26 cellular contexts compared by ENCODE assay signal in the genomic region with DNA sequence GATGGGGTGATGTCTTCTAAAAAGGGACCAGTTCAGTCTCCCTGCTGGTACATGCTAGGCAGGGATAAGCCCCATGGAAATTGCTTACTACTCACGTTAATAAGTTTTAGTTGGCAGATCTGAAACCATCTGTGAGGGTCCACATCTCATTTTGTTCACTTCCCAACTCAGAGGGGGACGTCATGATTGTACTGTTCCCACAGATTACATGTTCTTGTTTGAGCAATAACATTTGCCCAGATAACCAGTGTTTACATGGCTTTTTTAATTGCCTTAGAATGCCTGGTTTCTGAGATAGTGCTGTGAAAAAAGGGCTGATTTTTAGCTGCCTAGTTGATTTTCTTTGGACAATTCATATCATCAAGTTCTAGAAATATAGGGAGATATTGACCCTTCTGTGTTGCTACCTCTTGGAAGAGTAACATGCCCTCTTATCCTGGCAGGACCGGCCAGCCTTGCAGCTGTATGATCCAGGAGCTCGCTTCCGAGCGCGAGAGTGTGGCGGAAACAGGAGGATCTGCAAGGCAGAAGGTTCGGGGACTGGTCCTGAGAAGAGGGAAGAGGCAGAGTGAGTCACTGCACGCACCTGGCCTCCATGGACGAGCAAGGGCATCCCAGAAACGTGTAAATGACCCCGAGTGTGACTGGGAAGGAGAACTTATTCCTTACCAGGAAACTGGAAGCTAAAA.
"Had no signal": no experiment of that assay in that cellular context is flagged by ENCODE, and none has a peak within 500 bp of the region (broad histone marks: within the 10 kb centered on the region; RNA-seq: fewer than 3 reads in every experiment).

No MANE protein-coding gene starts in this region.

- H3K27me3 ChIP-seq: colonic mucosa, esophagus muscularis mucosa, neutrophil, right atrium auricular region, tibial nerve, upper lobe of left lung had no signal

- H3K9me3 ChIP-seq: colonic mucosa, esophagus muscularis mucosa, neutrophil, right atrium auricular region, thoracic aorta, tibial nerve, upper lobe of left lung had no signal

- H3K4me3 Mint-ChIP-seq: dendritic cell treated with granulocyte-macrophage colony-stimulating factor and Interleukin-4, amounts not matched to agents 40 ng/mL and 50 ng/mL, for 4 days; endodermal cell; memory B cell; natural killer cell; neural crest cell; stimulated activated effector memory CD8-positive, alpha-beta T cell treated with anti-CD3 and anti-CD28 coated beads, Interleukin-12 subunit alpha, Interleukin-12 subunit beta, amount 100 ng/mL, for 72 hours had no signal

- H3K4me3 ChIP-seq: colonic mucosa, esophagus muscularis mucosa, lung, right atrium auricular region, smooth muscle cell, thoracic aorta, tibial nerve, upper lobe of left lung had no signal

- FAIRE-seq: endothelial cell of umbilical vein, frontal cortex, kidney, urothelium cell line had no signal

- H3K27ac ChIP-seq: colonic mucosa, esophagus muscularis mucosa, neutrophil, parathyroid adenoma, right atrium auricular region, thoracic aorta, tibial nerve, upper lobe of left lung had no signal

- H3K4me1 Mint-ChIP-seq: endodermal cell, neural crest cell had no signal

- H3K27me3 Mint-ChIP-seq: dendritic cell treated with granulocyte-macrophage colony-stimulating factor and Interleukin-4, amounts not matched to agents 40 ng/mL and 50 ng/mL, for 4 days; memory B cell; progenitor cell of endocrine pancreas had no signal

- ATAC-seq: natural killer cell; sciatic nerve; stimulated activated effector memory CD8-positive, alpha-beta T cell treated with anti-CD3 and anti-CD28 coated beads, Interleukin-12 subunit alpha, Interleukin-12 subunit beta, amount 100 ng/mL, for 72 hours; stimulated activated naive CD8-positive, alpha-beta T cell treated with anti-CD3 and anti-CD28 coated beads, Interleukin-15, Interleukin-2, amounts not matched to agents 100 U/mL and 50 U/mL, for 24 hours had no signal

- H3K4me1 ChIP-seq: colonic mucosa, esophagus muscularis mucosa, parathyroid adenoma, right atrium auricular region, tibial nerve, upper lobe of left lung had no signal

- H3K9me3 Mint-ChIP-seq: dendritic cell treated with granulocyte-macrophage colony-stimulating factor and Interleukin-4, amounts not matched to agents 40 ng/mL and 50 ng/mL, for 4 days; endodermal cell; memory B cell; natural killer cell; neural crest cell; stimulated activated effector memory CD8-positive, alpha-beta T cell treated with anti-CD3 and anti-CD28 coated beads, Interleukin-12 subunit alpha, Interleukin-12 subunit beta, amount 100 ng/mL, for 72 hours had no signal

- DNase-seq: colonic mucosa; effector CD8-positive, alpha-beta T cell; endodermal cell; kidney; natural killer cell; stimulated activated CD4-positive, alpha-beta T cell treated with anti-CD3 and anti-CD28 coated beads, Interleukin-2, amount 100 ng/mL, for 24 hours; stimulated activated CD4-positive, alpha-beta T cell treated with anti-CD3 and anti-CD28 coated beads, Interleukin-4, amount 100 ng/mL, for 24 hours; stimulated activated naive CD8-positive, alpha-beta T cell treated with anti-CD3 and anti-CD28 coated beads, Interleukin-15, Interleukin-2, amounts not matched to agents 100 U/mL and 50 U/mL, for 24 hours; upper lobe of left lung had no signal

- H3K27ac Mint-ChIP-seq: dendritic cell treated with granulocyte-macrophage colony-stimulating factor and Interleukin-4, amounts not matched to agents 40 ng/mL and 50 ng/mL, for 4 days; endodermal cell; memory B cell; natural killer cell; progenitor cell of endocrine pancreas had no signal
